ENCODE assay signal across 20 cellular contexts in the genomic region with DNA sequence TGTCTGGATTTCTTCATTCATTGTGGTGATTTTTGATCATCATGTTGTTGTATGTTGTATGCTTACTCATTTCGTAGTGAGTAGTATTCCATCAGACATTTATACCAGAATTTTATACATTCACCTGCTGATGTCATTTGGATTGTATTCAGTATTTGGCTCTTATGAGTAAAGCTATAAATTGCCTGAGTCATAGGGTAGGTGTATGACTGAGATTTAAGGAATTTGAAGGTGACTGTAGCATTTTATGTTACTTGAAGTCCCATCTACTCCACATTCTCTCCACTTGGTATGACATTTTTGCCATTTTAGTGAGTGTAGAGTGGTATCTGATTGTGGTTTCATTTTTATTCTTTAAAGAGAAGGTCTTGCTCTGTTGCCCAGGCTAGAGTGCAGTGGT.
DNase-seq lines count a peak whose midpoint lies in the region; FAIRE-seq and TF ChIP-seq lines count a peak whose summit lies in the region.
"Had no signal": no experiment of that assay in that cellular context is flagged by ENCODE, and none has a peak within 500 bp of the region (broad histone marks: within the 10 kb centered on the region; RNA-seq: fewer than 3 reads in every experiment).

No MANE protein-coding gene starts in this region.

- no peak for TF ChIP-seq CTCF in astrocyte (IDR thresholded peaks at IDR 0.05; ENCODE audit: insufficient read depth, low read depth, low read length)
- TF ChIP-seq CTCF in keratinocyte (optimal IDR thresholded peaks at IDR 0.05 in 1 of 3, IDR thresholded peaks at IDR 0.05 in 1 of 3, conservative IDR thresholded peaks at IDR 0.05 in 1 of 3; ENCODE audit: extremely low read depth in 1 of 3, insufficient read depth in 2 of 3, low read length in 3 of 3), result no peak
- no peak for TF ChIP-seq CTCF in osteoblast (IDR thresholded peaks at IDR 0.05; ENCODE audit: extremely low read depth, low read depth, low read length)
- TF ChIP-seq CTCF in progenitor cell of endocrine pancreas (IDR thresholded peaks at IDR 0.05; ENCODE audit: unreplicated experiment), result no peak

- H3K27ac ChIP-seq in astrocyte (ENCODE audit: low read depth, low read length), result no peak overlapping the region
- H3K27ac ChIP-seq in keratinocyte (ENCODE audit: control insufficient read depth, insufficient read depth, low read length), result no peak overlapping the region
- H3K27ac ChIP-seq in osteoblast (ENCODE audit: low read depth, low read length), result no peak overlapping the region

- no peak for FAIRE-seq in astrocyte (lab: Jason Lieb, UNC)
- FAIRE-seq in keratinocyte (lab: Jason Lieb, UNC), result no peak

- in situ Hi-C loops in Caki2 (cut with HindIII; ENCODE audit: low pct_unique_long_range_greater_than_20kb, low sequenced_read_pairs), result no loop called here

- H3K4me1 ChIP-seq in astrocyte (ENCODE audit: insufficient read depth, low read length), result no peaks in the 10 kb centered on the region
- no peaks in the 10 kb centered on the region for H3K4me1 ChIP-seq in keratinocyte (ENCODE audit: control insufficient read depth, extremely low read depth, insufficient read depth, low read length)
- H3K4me1 ChIP-seq in osteoblast (ENCODE audit: insufficient read depth, low read length), result no peaks in the 10 kb centered on the region

- H3K9me3 ChIP-seq in astrocyte (ENCODE audit: insufficient read depth, low read depth, low read length), result no peaks in the 10 kb centered on the region
- no peaks in the 10 kb centered on the region for H3K9me3 ChIP-seq in keratinocyte (ENCODE audit: control insufficient read depth, low read depth, low read length)
- H3K9me3 ChIP-seq in osteoblast (ENCODE audit: low read depth, low read length), result no peaks in the 10 kb centered on the region

- H3K9ac ChIP-seq in astrocyte (ENCODE audit: low read length) (no peak overlapping the region), keratinocyte (ENCODE audit: control insufficient read depth, extremely low read depth, insufficient read depth, low read length) (no peak overlapping the region)

- H3K9me1 ChIP-seq in keratinocyte (ENCODE audit: control insufficient read depth, extremely low read depth, insufficient read depth, low read length), result no peaks in the 10 kb centered on the region

- H3K4me3 Mint-ChIP-seq in astrocyte (ENCODE audit: unreplicated experiment) (no peak overlapping the region), progenitor cell of endocrine pancreas (ENCODE audit: low read depth) (no peak overlapping the region)
- H3K4me3 Mint-ChIP-seq: B cell; CD4-positive, alpha-beta memory T cell had no signal

- H3K4me3 ChIP-seq in astrocyte (ENCODE audit: insufficient read depth, low read depth, low read length) (no peak overlapping the region), keratinocyte (ENCODE audit: control insufficient read depth in 2 of 3, extremely low read depth in 1 of 3, insufficient read depth in 2 of 3, low read depth in 1 of 3, low read length in 3 of 3) (no peak overlapping the region), osteoblast (ENCODE audit: insufficient read depth, low read length) (no peak overlapping the region)

- H3K27ac Mint-ChIP-seq in astrocyte (ENCODE audit: unreplicated experiment) (no peak overlapping the region), progenitor cell of endocrine pancreas (no peak overlapping the region)
- H3K27ac Mint-ChIP-seq: B cell; CD4-positive, alpha-beta memory T cell had no signal

- H3K36me3 ChIP-seq in astrocyte (ENCODE audit: insufficient read depth, low read length) (no peaks in the 10 kb centered on the region), keratinocyte (ENCODE audit: control insufficient read depth in 2 of 2, extremely low read depth in 1 of 2, insufficient read depth in 2 of 2, low read length in 2 of 2) (no peaks in the 10 kb centered on the region), osteoblast (ENCODE audit: insufficient read depth, low read length) (no peaks in the 10 kb centered on the region)

- H4K20me1 ChIP-seq in astrocyte (ENCODE audit: insufficient read depth, low read length) (no peaks in the 10 kb centered on the region), keratinocyte (ENCODE audit: control insufficient read depth, extremely low read depth, insufficient read depth, low read length) (no peaks in the 10 kb centered on the region), osteoblast (ENCODE audit: insufficient read depth, low read length) (no peaks in the 10 kb centered on the region)

- H3K36me3 Mint-ChIP-seq in astrocyte (ENCODE audit: low read depth, unreplicated experiment) (no peaks in the 10 kb centered on the region), progenitor cell of endocrine pancreas (ENCODE audit: insufficient read depth) (peaks cover 3% of the 10 kb centered on the region)
- H3K36me3 Mint-ChIP-seq: CD4-positive, alpha-beta memory T cell had no signal

- H3K27me3 Mint-ChIP-seq in astrocyte (ENCODE audit: low read depth, unreplicated experiment), result no peaks in the 10 kb centered on the region
- H3K27me3 Mint-ChIP-seq in progenitor cell of endocrine pancreas, result no peaks in the 10 kb centered on the region

- no peaks in the 10 kb centered on the region for H3K27me3 ChIP-seq in astrocyte (ENCODE audit: insufficient read depth, low read length)
- H3K27me3 ChIP-seq in keratinocyte (ENCODE audit: control insufficient read depth, extremely low read depth, insufficient read depth, low read length), result no peaks in the 10 kb centered on the region
- H3K27me3 ChIP-seq in osteoblast (ENCODE audit: insufficient read depth, low read length), result no peaks in the 10 kb centered on the region

- no peaks in the 10 kb centered on the region for H3K79me2 ChIP-seq in astrocyte (ENCODE audit: insufficient read depth, low read length)
- no peaks in the 10 kb centered on the region for H3K79me2 ChIP-seq in keratinocyte (ENCODE audit: control insufficient read depth, insufficient read depth, low read length)
- H3K79me2 ChIP-seq in osteoblast (ENCODE audit: insufficient read depth, low read length), result no peaks in the 10 kb centered on the region

- DNase-seq in Caki2 (ENCODE audit: low read depth), result peak; percentile 66
- DNase-seq in M059J (ENCODE audit: low read depth), result peak; percentile 64
- peak; percentile 36 for DNase-seq in astrocyte (ENCODE audit: low read depth)
- peak; percentile 7 for DNase-seq in keratinocyte (ENCODE audit: low read depth, low spot score)
- DNase-seq in osteoblast (ENCODE audit: insufficient read length, low spot score, missing footprints), result no peak
- DNase-seq in progenitor cell of endocrine pancreas (ENCODE audit: low spot score, unreplicated experiment), result no peak
- no peak for DNase-seq in KG1 (lab: John Stamatoyannopoulos, UW)
- DNase-seq in NK-92 (lab: John Stamatoyannopoulos, UW; ENCODE audit: unreplicated experiment), result no peak
- DNase-seq: CD4-positive, alpha-beta memory T cell; DND-41; GF-D8; Kasumi-1; MV-4-11; NCI-H1436; NCI-H2081 treated with DMSO at 0.1 percent for 48 hours; NCI-H226; NCI-H526 treated with DMSO at 0.1 percent for 48 hours; NK-92 treated with Interleukin-12 subunit alpha and Interleukin-12 subunit beta, amount 100 ng/mL, for 24 hours; OCI-M1 had no signal

- H3K4me2 ChIP-seq in astrocyte (ENCODE audit: low read length), result no peak overlapping the region
- no peak overlapping the region for H3K4me2 ChIP-seq in keratinocyte (ENCODE audit: control insufficient read depth, extremely low read depth, insufficient read depth, low read depth, low read length)
- no peak overlapping the region for H3K4me2 ChIP-seq in osteoblast (ENCODE audit: insufficient read depth, low read length)

- H3K4me1 Mint-ChIP-seq in astrocyte (ENCODE audit: low read depth, unreplicated experiment), result no peaks in the 10 kb centered on the region
- no peaks in the 10 kb centered on the region for H3K4me1 Mint-ChIP-seq in progenitor cell of endocrine pancreas (ENCODE audit: low read depth)
- H3K4me1 Mint-ChIP-seq: B cell; CD4-positive, alpha-beta memory T cell had no signal

- dilution Hi-C loops in keratinocyte (cut with MboI; ENCODE audit: extremely low pct_ligation_motif_present, low sequenced_read_pairs), result no loop called here

- H3K9me3 Mint-ChIP-seq in astrocyte (ENCODE audit: unreplicated experiment), result no peaks in the 10 kb centered on the region
- H3K9me3 Mint-ChIP-seq in progenitor cell of endocrine pancreas (ENCODE audit: low read depth), result peaks cover 67% of the 10 kb centered on the region

- H2AFZ ChIP-seq in astrocyte (ENCODE audit: low read depth, low read length), result no peak overlapping the region
- H2AFZ ChIP-seq in keratinocyte (ENCODE audit: control insufficient read depth, low read length), result no peak overlapping the region
- H2AFZ ChIP-seq in osteoblast (ENCODE audit: low read length), result no peak overlapping the region

Comparison
In these comparisons a context has a peak if more than half of its experiments do, and no peak if none do; other contexts are left out.
1. DNase-seq: peak in Caki2 (single experiment), M059J (single experiment), astrocyte (single experiment) and keratinocyte (single experiment); none in osteoblast (single experiment), progenitor cell of endocrine pancreas (single experiment), KG1 (single experiment) and NK-92 (single experiment).